14 cellular contexts compared by ENCODE assay signal in the genomic region with DNA sequence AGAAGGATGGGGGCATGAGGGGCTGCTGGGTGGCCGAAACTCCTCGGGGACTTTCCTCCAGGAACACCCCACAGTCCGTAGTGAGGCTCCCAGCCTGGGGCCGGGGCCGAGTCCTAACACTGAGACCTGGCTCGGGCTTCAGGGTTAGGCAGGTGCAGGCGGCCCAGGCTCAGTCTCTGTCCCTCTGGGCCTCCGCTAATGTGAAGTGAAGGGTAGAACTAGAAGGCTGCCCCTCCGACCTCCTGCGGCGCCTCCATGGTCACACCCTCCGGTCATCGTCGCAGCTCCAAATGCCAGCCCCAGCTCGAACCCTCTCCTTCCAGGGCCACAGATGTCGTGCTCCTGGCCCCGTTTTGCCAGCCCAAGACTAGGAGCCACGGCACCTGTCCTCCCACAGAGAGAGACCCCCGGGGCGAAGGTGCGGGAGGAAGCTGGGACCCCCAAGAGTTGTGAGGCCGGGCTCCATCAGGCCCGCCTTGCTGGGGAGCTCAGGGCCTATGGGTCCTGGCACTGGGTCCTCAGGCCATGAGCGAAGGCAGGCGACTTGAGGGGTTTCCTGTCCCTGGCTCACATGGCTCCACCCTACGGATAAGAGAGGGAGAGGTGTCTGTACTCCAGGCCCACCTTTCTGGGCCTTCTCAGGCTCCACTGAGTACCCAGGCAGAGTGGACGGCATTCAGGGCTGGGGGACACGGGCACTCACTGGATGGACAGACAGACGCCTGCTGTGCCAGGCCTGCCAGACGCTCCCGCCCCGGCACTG. TPM values are rescaled to one million over a fixed set of nuclear protein-coding genes. Genes with fewer than 3 reads are reported as not detected.
DNase-seq lines count a peak whose midpoint lies in the region; ATAC-seq and TF ChIP-seq lines count a peak whose summit lies in the region.
"Had no signal": no experiment of that assay in that cellular context is flagged by ENCODE, and none has a peak within 500 bp of the region (broad histone marks: within the 10 kb centered on the region; RNA-seq: fewer than 3 reads in every experiment).

No MANE protein-coding gene starts in this region.

- H3K4me1 ChIP-seq in Karpas-422 (ENCODE audit: low read length) (peaks cover 24% of the 10 kb centered on the region), prostate gland (replicated peaks) (peaks cover 9% of the 10 kb centered on the region)
- H3K4me1 ChIP-seq: HAP-1 had no signal

- H3K27ac ChIP-seq in C4-2B = peak overlapping the region; percentile 65
- no peak overlapping the region for H3K27ac ChIP-seq in Karpas-422 (ENCODE audit: low read length)
- H3K27ac ChIP-seq in prostate gland = peak overlapping the region; percentile 76 to 85
- H3K27ac ChIP-seq: BLaER1 had no signal

- DNase-seq in Karpas-422 (no peak), prostate gland (ENCODE audit: low spot score) (no peak), midbrain (lab: John Stamatoyannopoulos, UW) (no peak), germinal center (ENCODE audit: low spot score) (no peak)
- DNase-seq: DMS 273 treated with DMSO at 0.1 percent for 48 hours; NCI-H146; NCI-H226; NK-92 treated with Interleukin-12 subunit alpha and Interleukin-12 subunit beta, amount 100 ng/mL, for 24 hours had no signal

- no peak overlapping the region for H2AFZ ChIP-seq in Karpas-422 (ENCODE audit: low read length)

- 98% methylated on average over 31 of the region's 32 CpGs for WGBS in prostate gland

- H3K9me3 ChIP-seq in Karpas-422 (ENCODE audit: low read length) = no peaks in the 10 kb centered on the region
- H3K9me3 ChIP-seq in prostate gland = no peaks in the 10 kb centered on the region
- H3K9me3 ChIP-seq: BLaER1, HAP-1 had no signal

- H3K36me3 ChIP-seq in Karpas-422 (ENCODE audit: insufficient read depth, low read length) (no peaks in the 10 kb centered on the region), prostate gland (no peaks in the 10 kb centered on the region)
- H3K36me3 ChIP-seq: BLaER1, HAP-1 had no signal

- intact Hi-C loops in prostate gland (cut with DNase I) = no loop called here

- TF ChIP-seq POLR2A in prostate gland (IDR thresholded peaks at IDR 0.05) = no peak

- peaks cover 14% of the 10 kb centered on the region; the same call in 1 of the 2 replicates for H4K20me1 ChIP-seq in Karpas-422 (ENCODE audit: insufficient read depth, low read depth, low read length)
- H4K20me1 ChIP-seq: BLaER1 had no signal

- H3K4me3 ChIP-seq in Karpas-422 (ENCODE audit: low read length) = peak overlapping the region; percentile 65
- peak overlapping the region; percentile 24 to 47 for H3K4me3 ChIP-seq in prostate gland
- H3K4me3 ChIP-seq: BLaER1, HAP-1, SK-N-MC had no signal

- ATAC-seq in esophagus mucosa = peak; percentile 5
- no peak for ATAC-seq in GM19035 (IDR thresholded peaks at IDR 0.05; ENCODE audit: unreplicated experiment)

- peak overlapping the region; percentile 56; the same call in 1 of the 2 replicates for H3K9ac ChIP-seq in Karpas-422 (ENCODE audit: low read length)
- H3K9ac ChIP-seq: BLaER1 had no signal

- no peaks in the 10 kb centered on the region for H3K79me2 ChIP-seq in Karpas-422 (ENCODE audit: low read length)

- H3K27me3 ChIP-seq in Karpas-422 (ENCODE audit: low read length) (no peaks in the 10 kb centered on the region), prostate gland (replicated peaks; ENCODE audit: insufficient read depth) (no peaks in the 10 kb centered on the region)
- H3K27me3 ChIP-seq: BLaER1 had no signal

- peak overlapping the region; percentile 81 for H3K4me2 ChIP-seq in Karpas-422 (ENCODE audit: low read depth, low read length, poor library complexity, severe bottlenecking)

- TF ChIP-seq CTCF in C4-2B (conservative IDR thresholded peaks at IDR 0.05) (no peak), prostate gland (IDR thresholded peaks at IDR 0.05) (no peak)

- H3K9me2 ChIP-seq in Karpas-422 (replicated peaks; ENCODE audit: insufficient read depth, low read length) = no peaks in the 10 kb centered on the region

RNA-seq across cellular contexts. Expression of gene ANO7, which starts 0.8 kb away (rescaled TPM):
- 0.14 and 0.19 TPM in 2 replicates for total RNA-seq in Karpas-422 (2014; rRNA removed; shearing (Covaris generic); ENCODE audit: low replicate concordance)
- total RNA-seq in esophagus mucosa = 0.12 TPM
- total RNA-seq in prostate gland = 100 to 1,000 TPM; 140 to 187 TPM

RNA-seq across cellular contexts. Expression of gene PPP1R7, which starts 39.0 kb away (rescaled TPM):
- total RNA-seq in Karpas-422 (2014; rRNA removed; shearing (Covaris generic); ENCODE audit: low replicate concordance) = 39.5 and 54.4 TPM in 2 replicates
- total RNA-seq in esophagus mucosa = 74.7 TPM
- total RNA-seq in prostate gland = 10 to 100 TPM; 50.0 to 91.3 TPM

RNA-seq across cellular contexts. Expression of gene PASK, which starts 40.0 kb away (rescaled TPM):
- total RNA-seq in Karpas-422 (2014; rRNA removed; shearing (Covaris generic); ENCODE audit: low replicate concordance) = 17.0 and 23.9 TPM in 2 replicates
- 12.2 TPM for total RNA-seq in esophagus mucosa
- 100 to 1,000 TPM in 1 of 2 donors, 10 to 100 TPM in 1; 49.2 to 200 TPM for total RNA-seq in prostate gland

Comparison
In these comparisons a context has a peak if more than half of its experiments do, and no peak if none do; other contexts are left out.
1. RNA of gene ANO7, which starts 0.8 kb away (total RNA-seq): 140 to 187 TPM in prostate gland; 0.14 to 0.19 TPM in Karpas-422 and 0.12 TPM in esophagus mucosa (single experiment); every median in the first group is over 100 times any median in the second.